ENCODE assay signal across 11 cellular contexts in genomic region chr17:47286198-47286914, GRCh38. TPM values are rescaled to one million over a fixed set of nuclear protein-coding genes. Genes with fewer than 3 reads are reported as not detected.
A peak's percentile ranks its signal among the peaks of the same experiment; 100 is the strongest.
DNase-seq lines count a peak whose midpoint lies in the region; ATAC-seq and TF ChIP-seq lines count a peak whose summit lies in the region.
"Had no signal": no experiment of that assay in that cellular context is flagged by ENCODE, and none has a peak within 500 bp of the region (broad histone marks: within the 10 kb centered on the region; RNA-seq: fewer than 3 reads in every experiment).

No MANE protein-coding gene starts in this region.

- in situ Hi-C loops in GM13976 (cut with MboI; ENCODE audit: low sequenced_read_pairs, unreplicated experiment), result no loop called here
- in situ Hi-C loops in brain microvascular endothelial cell (cut with HindIII; ENCODE audit: low pct_ligation_motif_present, low sequenced_read_pairs), result no loop called here

- no peak overlapping the region for H3K27ac ChIP-seq in brain microvascular endothelial cell

- no peaks in the 10 kb centered on the region for H3K27me3 ChIP-seq in brain microvascular endothelial cell (replicated peaks)

- peak; percentile 73 for DNase-seq in GM13976 (ENCODE audit: low spot score)
- DNase-seq in brain microvascular endothelial cell, result peak; percentile 42
- DNase-seq in effector CD8-positive, alpha-beta T cell (lab: John Stamatoyannopoulos, UW), result no peak
- DNase-seq in NCI-H526 (lab: John Stamatoyannopoulos, UW), result no peak
- DNase-seq in DMS53 treated with DMSO at 0.1 percent for 48 hours (lab: John Stamatoyannopoulos, UW; ENCODE audit: unreplicated experiment), result no peak
- no peak for DNase-seq in T-cell
- DNase-seq: EL, kidney, substantia nigra had no signal

- ATAC-seq in GM19455 (IDR thresholded peaks at IDR 0.05; ENCODE audit: unreplicated experiment), result peak; percentile 70
- ATAC-seq in HG03097 (IDR thresholded peaks at IDR 0.05; ENCODE audit: low FRiP score, unreplicated experiment), result peak; percentile 66
- no peak for ATAC-seq in T-cell (replicated peaks in 1 of 4)

- peaks cover 0 to 3% (median 0%) of the 10 kb centered on the region in 3 donors for H3K4me1 Mint-ChIP-seq in T-cell

- H3K36me3 Mint-ChIP-seq in T-cell, result no peaks in the 10 kb centered on the region

- peaks cover 21% of the 10 kb centered on the region for H3K36me3 ChIP-seq in brain microvascular endothelial cell (replicated peaks)

- no peak overlapping the region for H3K4me3 ChIP-seq in brain microvascular endothelial cell (ENCODE audit: low read depth, low read length)

- POLR2A ChIA-PET in T-cell (lab: Charles Lee), result no interaction called here

- no peak overlapping the region for H3K4me3 Mint-ChIP-seq in T-cell

- CTCF ChIA-PET in T-cell (lab: Charles Lee), result no interaction called here

- TF ChIP-seq CTCF in GM13976 (IDR thresholded peaks at IDR 0.05; ENCODE audit: borderline replicate concordance, control extremely low read depth, extremely low read depth, insufficient read depth, missing control alignments) (no peak), brain microvascular endothelial cell (IDR thresholded peaks at IDR 0.05; ENCODE audit: low read depth, low read length, missing control alignments) (no peak)

- H3K27me3 Mint-ChIP-seq in T-cell, result peaks cover 3 to 9% of the 10 kb centered on the region in 2 donors

- no peak overlapping the region for H3K27ac Mint-ChIP-seq in T-cell

- H3K9me3 Mint-ChIP-seq in T-cell, result no peaks in the 10 kb centered on the region

RNA-seq across cellular contexts. Expression of gene ITGB3, which starts 32.7 kb away (rescaled TPM):
- total RNA-seq in T-cell, result 1 to 10 TPM in 1 of 5 donors, under 1 TPM in 4; 0.22 to 3.8 (median 0.26) TPM

RNA-seq across cellular contexts. Expression of gene EFCAB13, which starts 37.4 kb away (rescaled TPM):
- total RNA-seq in T-cell, result 10 to 100 TPM; 13.4 to 19.1 (median 15.2) TPM

Comparison
In these comparisons a context has a peak if more than half of its experiments do, and no peak if none do; other contexts are left out.
1. DNase-seq: peak in GM13976 (single experiment) and brain microvascular endothelial cell (single experiment); none in effector CD8-positive, alpha-beta T cell (single experiment), NCI-H526 (0 of 2), DMS53 treated with DMSO at 0.1 percent for 48 hours (single experiment) and T-cell (0 of 34).
2. ATAC-seq: peak in GM19455 (single experiment) and HG03097 (single experiment); none in T-cell (0 of 4).